In genomic region chr7:83985766-83986165, GRCh38 we compare ENCODE assay signal across 36 cellular contexts.
"Had no signal": no experiment of that assay in that cellular context is flagged by ENCODE, and none has a peak within 500 bp of the region (broad histone marks: within the 10 kb centered on the region; RNA-seq: fewer than 3 reads in every experiment).

No MANE protein-coding gene starts in this region.

- H3K27ac Mint-ChIP-seq: activated B cell treated with CpG ODN at 0.5 μM for 24 hours; activated CD4-positive, alpha-beta memory T cell treated with anti-CD3 and anti-CD28 coated beads for 36 hours; activated naive CD4-positive, alpha-beta T cell treated with anti-CD3 and anti-CD28 coated beads, Interleukin-2, amount 10 ng/mL, durations not matched to agents 7 days and 5 days; activated naive CD8-positive, alpha-beta T cell; activated T-helper 1 cell treated with anti-CD3 and anti-CD28 coated beads, Interleukin-12 subunit alpha, Interleukin-12 subunit beta, Interleukin-2, Interleukin-4 antibody, amounts not matched to agents 30 ng/mL and 10 ng/mL and 1 ng/mL, durations not matched to agents 14 hours and 24 hours and 36 hours; T-helper 2 cell treated with Interferon-gamma antibody and Interleukin-4, amounts not matched to agents 5 μg/mL and 100 μg/mL, for 36 hours had no signal

- H3K4me3 Mint-ChIP-seq: activated B cell treated with CpG ODN at 0.5 μM for 24 hours; activated CD4-positive, alpha-beta memory T cell treated with anti-CD3 and anti-CD28 coated beads for 36 hours; activated naive CD4-positive, alpha-beta T cell treated with anti-CD3 and anti-CD28 coated beads, Interleukin-2, amount 10 ng/mL, durations not matched to agents 7 days and 5 days; activated naive CD8-positive, alpha-beta T cell; activated T-cell treated with anti-CD3 and anti-CD28 coated beads, Interleukin-2, amount 50 U/mL, for 4 hours; activated T-helper 1 cell treated with anti-CD3 and anti-CD28 coated beads, Interleukin-12 subunit alpha, Interleukin-12 subunit beta, Interleukin-2, Interleukin-4 antibody, amounts not matched to agents 30 ng/mL and 10 ng/mL and 1 ng/mL, durations not matched to agents 14 hours and 24 hours and 36 hours; T-helper 2 cell treated with Interferon-gamma antibody and Interleukin-4, amounts not matched to agents 5 μg/mL and 100 μg/mL, for 36 hours had no signal

- H2AFZ ChIP-seq: PC-9 had no signal

- H3K9me3 Mint-ChIP-seq: activated B cell treated with CpG ODN at 0.5 μM for 24 hours; activated CD4-positive, alpha-beta memory T cell treated with anti-CD3 and anti-CD28 coated beads for 36 hours; activated naive CD4-positive, alpha-beta T cell treated with anti-CD3 and anti-CD28 coated beads, Interleukin-2, amount 10 ng/mL, durations not matched to agents 7 days and 5 days; activated T-cell treated with anti-CD3 and anti-CD28 coated beads, Interleukin-2, amount 50 U/mL, for 4 hours; activated T-helper 1 cell treated with anti-CD3 and anti-CD28 coated beads, Interleukin-12 subunit alpha, Interleukin-12 subunit beta, Interleukin-2, Interleukin-4 antibody, amounts not matched to agents 30 ng/mL and 10 ng/mL and 1 ng/mL, durations not matched to agents 14 hours and 24 hours and 36 hours; T-helper 2 cell treated with Interferon-gamma antibody and Interleukin-4, amounts not matched to agents 5 μg/mL and 100 μg/mL, for 36 hours had no signal

- H3K27me3 Mint-ChIP-seq: activated B cell treated with CpG ODN at 0.5 μM for 24 hours; activated CD4-positive, alpha-beta memory T cell treated with anti-CD3 and anti-CD28 coated beads for 36 hours; activated naive CD4-positive, alpha-beta T cell treated with anti-CD3 and anti-CD28 coated beads, Interleukin-2, amount 10 ng/mL, durations not matched to agents 7 days and 5 days; activated naive CD8-positive, alpha-beta T cell had no signal

- DNase-seq: activated B cell treated with CpG ODN at 0.5 μM for 24 hours; activated CD4-positive, alpha-beta memory T cell treated with anti-CD3 and anti-CD28 coated beads for 36 hours; activated CD4-positive, alpha-beta T cell treated with anti-CD3 and anti-CD28 coated beads for 4 hours; activated CD4-positive, alpha-beta T cell treated with anti-CD3 and anti-CD28 coated beads, Interleukin-2, amount 50 U/mL, for 1 hour; activated CD4-positive, CD25-positive, alpha-beta regulatory T cell treated with anti-CD3 and anti-CD28 coated beads, Interleukin-2, amount 50 U/mL, for 72 hours; activated CD8-positive, alpha-beta memory T cell treated with anti-CD3 and anti-CD28 coated beads, Interleukin-2, amount 50 U/mL, for 4 hours; activated effector memory CD4-positive, alpha-beta T cell treated with Interleukin-2 at 50 U/mL for 16 hours; activated naive CD4-positive, alpha-beta T cell treated with anti-CD3 and anti-CD28 coated beads, Interleukin-2, amount 10 ng/mL, durations not matched to agents 7 days and 5 days; activated T-cell treated with anti-CD3 and anti-CD28 coated beads for 4 hours; activated T-cell treated with anti-CD3 and anti-CD28 coated beads, Interleukin-2, amount 50 U/mL, for 4 hours; aorta; MM.1S; MV-4-11; NCI-H1092; NCI-H1417; NCI-H146; NCI-H187; NCI-H2029 treated with DMSO at 0.1 percent for 48 hours; NCI-H2107; NCI-H2171; NCI-H510A; NCI-H526; NCI-H748 treated with DMSO at 0.1 percent for 48 hours; NK-92 treated with Interleukin-12 subunit alpha and Interleukin-12 subunit beta, amount 100 ng/mL, for 24 hours; PC-9; SIG-M5; SW 1271 had no signal

- H3K4me1 Mint-ChIP-seq: activated B cell treated with CpG ODN at 0.5 μM for 24 hours; activated naive CD4-positive, alpha-beta T cell treated with anti-CD3 and anti-CD28 coated beads, Interleukin-2, amount 10 ng/mL, durations not matched to agents 7 days and 5 days had no signal

- H3K4me2 ChIP-seq: KMS-11, PC-9 had no signal

- ATAC-seq: activated T-cell treated with anti-CD3 and anti-CD28 coated beads, Interleukin-2, amount 50 U/mL, for 4 hours; Right ventricle myocardium inferior; SK-N-SH treated with all-trans-retinoic acid at 6 μM for 48 hours had no signal

- H3K27ac ChIP-seq: KMS-11, PC-9, RWPE1, VCaP had no signal

- H3K4me3 ChIP-seq: PC-9 had no signal

- FAIRE-seq: colon had no signal

- H3K36me3 Mint-ChIP-seq: activated CD4-positive, alpha-beta memory T cell treated with anti-CD3 and anti-CD28 coated beads for 36 hours; activated naive CD4-positive, alpha-beta T cell treated with anti-CD3 and anti-CD28 coated beads, Interleukin-2, amount 10 ng/mL, durations not matched to agents 7 days and 5 days; activated naive CD8-positive, alpha-beta T cell had no signal

- H3K9ac ChIP-seq: KMS-11 had no signal
